ENCODE assay signal across 26 cellular contexts in genomic region chr5:74521401-74521800, GRCh38.
"Had no signal": no experiment of that assay in that cellular context is flagged by ENCODE, and none has a peak within 500 bp of the region (broad histone marks: within the 10 kb centered on the region; RNA-seq: fewer than 3 reads in every experiment).

No MANE protein-coding gene starts in this region.

- FAIRE-seq: bronchial epithelial cell had no signal

- H3K36me3 ChIP-seq: adrenal gland, ascending aorta, SJCRH30, WERI-Rb-1 had no signal

- H3K4me3 ChIP-seq: adrenal gland, ascending aorta, body of pancreas, SJCRH30 had no signal

- H3K9me3 ChIP-seq: adrenal gland, ascending aorta, body of pancreas had no signal

- H3K4me1 ChIP-seq: adrenal gland, ascending aorta, body of pancreas had no signal

- DNase-seq: activated CD4-positive, alpha-beta T cell treated with anti-CD3 and anti-CD28 coated beads for 4 hours; activated CD8-positive, alpha-beta memory T cell treated with anti-CD3 and anti-CD28 coated beads, Interleukin-2, amount 50 U/mL, for 4 hours; activated CD8-positive, alpha-beta T cell treated with anti-CD3 and anti-CD28 coated beads for 36 hours; activated naive CD4-positive, alpha-beta T cell treated with anti-CD3 and anti-CD28 coated beads, Interleukin-2, amount 50 U/mL, for 16 hours; activated naive CD8-positive, alpha-beta T cell treated with anti-CD3 and anti-CD28 coated beads, Interleukin-2, amount 10 ng/mL, durations not matched to agents 7 days and 5 days; activated T-cell treated with anti-CD3 and anti-CD28 coated beads, Interleukin-2, amount 50 U/mL, for 72 hours; adrenal gland; body of pancreas; central memory CD4-positive, alpha-beta T cell; KG1; NCI-H1092; NCI-H1417 treated with DMSO at 0.1 percent for 48 hours; NCI-H1694; NCI-H2029; NCI-H2107; NCI-H2171 treated with DMSO at 0.1 percent for 48 hours; NCI-H345; NCI-H510A; NCI-H69; NK-92 treated with Interleukin-12 subunit alpha and Interleukin-12 subunit beta, amount 100 ng/mL, for 24 hours; OCI-M1; RPMI8226; WERI-Rb-1 had no signal

- H3K27ac ChIP-seq: adrenal gland, ascending aorta, body of pancreas, SJCRH30, WERI-Rb-1 had no signal
